8 cellular contexts compared by ENCODE assay signal in the genomic region with DNA sequence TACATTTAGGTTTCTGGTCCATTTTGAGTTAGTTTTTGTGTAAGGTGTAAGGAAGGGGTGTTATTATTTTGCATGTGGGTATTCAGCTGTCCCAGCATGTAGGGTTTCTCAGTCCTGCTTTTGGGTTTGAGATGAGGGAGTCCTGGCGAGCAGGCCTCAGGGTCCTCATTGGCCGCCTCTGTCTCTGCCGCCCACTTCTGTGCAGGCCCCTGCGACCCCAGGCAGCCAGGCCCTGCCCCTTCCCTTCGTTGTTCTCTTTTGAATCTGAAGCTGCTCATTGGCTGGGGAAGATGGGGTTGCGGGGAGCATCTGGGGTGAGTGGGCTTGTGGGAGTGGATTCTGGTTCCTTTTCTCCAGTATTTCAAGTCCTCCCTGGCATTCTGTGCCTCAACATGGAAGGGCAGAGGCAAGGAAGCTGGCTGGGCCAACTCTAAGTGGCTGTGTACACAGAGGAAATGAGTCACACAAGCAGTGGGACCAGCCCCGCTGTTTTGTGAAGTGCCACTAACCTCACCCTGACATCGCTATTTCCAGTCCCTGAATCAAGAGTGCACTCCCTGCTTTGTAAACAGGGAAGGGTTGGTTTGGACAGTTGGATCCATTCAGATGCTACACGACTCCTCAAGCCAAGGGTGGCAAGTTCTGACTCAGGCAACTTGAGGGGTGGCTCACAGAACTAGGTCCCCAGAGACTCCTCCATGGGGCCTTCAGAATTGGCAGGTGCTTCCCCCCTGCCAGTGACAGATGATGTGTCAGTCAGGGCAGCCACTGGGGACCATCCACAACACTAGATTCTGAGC.
DNase-seq lines count a peak whose midpoint lies in the region; ATAC-seq, FAIRE-seq and TF ChIP-seq lines count a peak whose summit lies in the region.
"Not testable (repeated sequence)": the region's sequence is repeated elsewhere in the genome, so short reads cannot be mapped to it uniquely, and the experiment has no call there.

No MANE protein-coding gene starts in this region.

- not testable (repeated sequence) for TF ChIP-seq EP300 in A549 (IDR thresholded peaks at IDR 0.05)

- peak; percentile 99 for FAIRE-seq in A549 (lab: Jason Lieb, UNC)

- peak; percentile 87 to 94 for ATAC-seq in A549
- peak; percentile 94 for ATAC-seq in GM18868 (IDR thresholded peaks at IDR 0.05; ENCODE audit: unreplicated experiment)
- ATAC-seq in HG02884 (IDR thresholded peaks at IDR 0.05; ENCODE audit: unreplicated experiment) = peak; percentile 82

- DNase-seq in A549 (ENCODE audit: low read depth in 1 of 2, low spot score in 1 of 2) = peak; percentile 66 to 90
- DNase-seq in MV-4-11 (lab: John Stamatoyannopoulos, UW) = peak; percentile 85
- peak; percentile 80 for DNase-seq in SW480 (ENCODE audit: low spot score)
- peak; percentile 31 for DNase-seq in activated naive CD4-positive, alpha-beta T cell treated with anti-CD3 and anti-CD28 coated beads, Interleukin-2, amount 50 U/mL, for 16 hours
- DNase-seq in left ventricle myocardium inferior = peak; percentile 33
- DNase-seq in stimulated activated CD4-positive, alpha-beta T cell treated with anti-CD3 and anti-CD28 coated beads, Interleukin-15, amount 100 ng/mL, for 24 hours = peak; percentile 65

- WGBS in A549 (ENCODE audit: missing lambda C conversion rate) = 41% methylated on average over 9 of the region's 9 CpGs

- not testable (repeated sequence) for H3K27me3 ChIP-seq in left ventricle myocardium inferior (ENCODE audit: low read depth)

- TF ChIP-seq RAD21 in A549 (conservative IDR thresholded peaks at IDR 0.05 in 1 of 2, IDR thresholded peaks at IDR 0.05 in 1 of 2) = not testable (repeated sequence)

- not testable (repeated sequence) for H3K9me3 ChIP-seq in A549; left ventricle myocardium inferior (replicated peaks)

- CTCF ChIA-PET in A549 (lab: Yijun Ruan, JAX) = not testable (repeated sequence)

- intact Hi-C loops in left ventricle myocardium inferior (cut with micrococcal nuclease) = not testable (repeated sequence)

- H3K36me3 ChIP-seq in left ventricle myocardium inferior = not testable (repeated sequence)

- H3K4me3 ChIP-seq in A549, left ventricle myocardium inferior: not testable (repeated sequence)

- peaks cover 17% of the 10 kb centered on the region for H3K4me1 ChIP-seq in A549
- not testable (repeated sequence) for H3K4me1 ChIP-seq in left ventricle myocardium inferior

- peak overlapping the region; percentile 53 to 71; a peak in 4 of 6 replicates for H3K27ac ChIP-seq in A549
- H3K27ac ChIP-seq in left ventricle myocardium inferior (replicated peaks) = peak overlapping the region; percentile 57

- peak overlapping the region; percentile 76 for H3K4me2 ChIP-seq in A549

- TF ChIP-seq CTCF in A549 (IDR thresholded peaks at IDR 0.05); left ventricle myocardium inferior (IDR thresholded peaks at IDR 0.05; ENCODE audit: borderline replicate concordance): not testable (repeated sequence)

- POLR2A ChIA-PET in A549 (lab: Yijun Ruan, JAX) = not testable (repeated sequence)

- not testable (repeated sequence) for TF ChIP-seq POLR2A in A549 (IDR thresholded peaks at IDR 0.05; ENCODE audit: low read length)

TF ChIP-seq in A549, 52 proteins besides CTCF, POLR2A, EP300 and RAD21:
- TF ChIP-seq, protein P1, sequence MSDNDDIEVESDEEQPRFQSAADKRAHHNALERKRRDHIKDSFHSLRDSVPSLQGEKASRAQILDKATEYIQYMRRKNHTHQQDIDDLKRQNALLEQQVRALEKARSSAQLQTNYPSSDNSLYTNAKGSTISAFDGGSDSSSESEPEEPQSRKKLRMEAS (IDR thresholded peaks at IDR 0.05) = peak; percentile 25; the same call in 1 of the 2 replicates
- 0 out of 2 replicates have a peak, but pooled peaks have one; percentile 21 for TF ChIP-seq JUNB (IDR thresholded peaks at IDR 0.05)
- not testable (repeated sequence) for TF ChIP-seq FOSL2 (IDR thresholded peaks at IDR 0.05)
- TF ChIP-seq FOSL2 (CRISPR knock-in tag; IDR thresholded peaks at IDR 0.05) = peak; percentile 85

Comparison
In these comparisons a context has a peak if more than half of its experiments do, and no peak if none do; other contexts are left out.
1. DNase-seq: peak in every context shown above with its lines; median percentile 85 in MV-4-11; 80 in SW480; 78 in A549; 65 in stimulated activated CD4-positive, alpha-beta T cell treated with anti-CD3 and anti-CD28 coated beads, Interleukin-15, amount 100 ng/mL, for 24 hours; 33 in left ventricle myocardium inferior; 31 in activated naive CD4-positive, alpha-beta T cell treated with anti-CD3 and anti-CD28 coated beads, Interleukin-2, amount 50 U/mL, for 16 hours.